Comparison of ENCODE assay signal across 8 cellular contexts in genomic region chr2:217434183-217434620, GRCh38.
DNase-seq lines count a peak whose midpoint lies in the region; ATAC-seq and TF ChIP-seq lines count a peak whose summit lies in the region.

No MANE protein-coding gene starts in this region.

- ATAC-seq in DND-41 (ENCODE audit: insufficient read depth, low read depth) (peak; percentile 54), GM21381 (IDR thresholded peaks at IDR 0.05; ENCODE audit: unreplicated experiment) (peak; percentile 97), HG03558 (IDR thresholded peaks at IDR 0.05; ENCODE audit: extremely low read depth, unreplicated experiment) (peak; percentile 97), left ventricle myocardium superior (peak; percentile 96)

- H4K20me1 ChIP-seq in DND-41 (ENCODE audit: insufficient read depth, low read length), result no peaks in the 10 kb centered on the region

- H3K4me3 ChIP-seq in DND-41 (ENCODE audit: low read depth in 1 of 2, low read length in 2 of 2) (no peak overlapping the region), ascending aorta (peak overlapping the region; percentile 28 to 32), prostate gland (no peak overlapping the region)

- 0% methylated on average over 3 of the region's 3 CpGs for WGBS in prostate gland

- peak; percentile 8 for TF ChIP-seq POLR2A in prostate gland (IDR thresholded peaks at IDR 0.05)

- H3K79me2 ChIP-seq in DND-41 (ENCODE audit: insufficient read depth, low read length), result no peaks in the 10 kb centered on the region

- no peak overlapping the region for H3K4me2 ChIP-seq in DND-41 (ENCODE audit: insufficient read depth, low read length)

- peaks cover 11% of the 10 kb centered on the region for H3K27me3 ChIP-seq in DND-41 (ENCODE audit: insufficient read depth, low read length, poor library complexity)
- no peaks in the 10 kb centered on the region for H3K27me3 ChIP-seq in ascending aorta
- no peaks in the 10 kb centered on the region for H3K27me3 ChIP-seq in prostate gland (replicated peaks; ENCODE audit: insufficient read depth)

- DNase-seq in DND-41 (peak; percentile 9), NCI-H748 (lab: John Stamatoyannopoulos, UW; ENCODE audit: unreplicated experiment) (peak; percentile 88), ascending aorta (ENCODE audit: low spot score in 2 of 2) (peak; percentile 62 to 90), left ventricle myocardium superior (peak; percentile 89), prostate gland (ENCODE audit: low spot score) (peak; percentile 85), T-helper 9 cell (no peak)

- H3K4me1 ChIP-seq in DND-41 (ENCODE audit: insufficient read depth, low read length) (no peaks in the 10 kb centered on the region), ascending aorta (peaks cover 7 to 47% of the 10 kb centered on the region in 2 donors), prostate gland (replicated peaks) (no peaks in the 10 kb centered on the region)

- H3K9ac ChIP-seq in DND-41 (ENCODE audit: low read depth, low read length), result no peak overlapping the region

- TF ChIP-seq CTCF in DND-41 (IDR thresholded peaks at IDR 0.05; ENCODE audit: borderline replicate concordance, extremely low read depth, low read length, poor library complexity, severe bottlenecking) (no peak), ascending aorta (IDR thresholded peaks at IDR 0.05) (no peak), prostate gland (IDR thresholded peaks at IDR 0.05) (no peak)

- H2AFZ ChIP-seq in DND-41 (ENCODE audit: low read depth, low read length), result no peak overlapping the region

- H3K9me3 ChIP-seq in DND-41 (ENCODE audit: insufficient read depth, low read length, severe bottlenecking) (no peaks in the 10 kb centered on the region), ascending aorta (no peaks in the 10 kb centered on the region), prostate gland (no peaks in the 10 kb centered on the region)

- intact Hi-C loops in ascending aorta (cut with DNase I) (loop anchor here (5.0 to 10.0 kb wide), 2 partner anchors 72 to 739 kb away; partner anchors contain the start of gene IGFBP5), left ventricle myocardium superior (cut with micrococcal nuclease) (no loop called here), prostate gland (cut with DNase I) (loop anchor here (10.0 kb wide), 2 partner anchors 211 to 281 kb away; no protein-coding TSS in a partner anchor)

- H3K27ac ChIP-seq in DND-41 (ENCODE audit: low read length) (no peak overlapping the region), ascending aorta (no peak overlapping the region), prostate gland (peak overlapping the region; percentile 16 to 49)

- H3K36me3 ChIP-seq in DND-41 (ENCODE audit: insufficient read depth, low read length) (no peaks in the 10 kb centered on the region), ascending aorta (no peaks in the 10 kb centered on the region), prostate gland (no peaks in the 10 kb centered on the region)

Comparison
In these comparisons a context has a peak if more than half of its experiments do, and no peak if none do; other contexts are left out.
1. H3K27ac ChIP-seq: peak in prostate gland (2 of 2); none in DND-41 (single experiment) and ascending aorta (0 of 2).
2. H3K4me3 ChIP-seq: peak in ascending aorta (2 of 2); none in DND-41 (0 of 2) and prostate gland (0 of 2).
3. Peak in every context shown above with its lines, with median percentiles within 50 percentile points of each other: ATAC-seq.